Comparison of ENCODE assay signal across 29 cellular contexts in the genomic region with DNA sequence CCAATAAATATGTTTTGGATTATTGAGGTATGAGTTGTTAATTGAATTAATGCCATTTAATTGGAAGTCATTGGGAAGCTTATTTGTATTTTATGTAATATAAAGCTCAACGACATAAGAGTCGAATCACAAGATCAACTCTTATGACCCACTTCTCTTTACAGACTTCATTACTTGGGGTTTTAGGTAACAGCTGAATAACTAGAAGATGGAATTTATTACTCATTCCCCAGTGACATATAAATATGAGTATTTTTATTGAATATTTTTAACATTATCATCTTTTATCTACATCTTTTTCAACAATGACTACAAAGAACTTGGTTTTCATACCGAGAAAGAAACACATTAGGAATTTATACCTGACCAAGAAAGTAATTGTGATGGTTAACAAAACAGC.
"Had no signal": no experiment of that assay in that cellular context is flagged by ENCODE, and none has a peak within 500 bp of the region (broad histone marks: within the 10 kb centered on the region; RNA-seq: fewer than 3 reads in every experiment).

No MANE protein-coding gene starts in this region.

- H3K27ac Mint-ChIP-seq: activated CD8-positive, alpha-beta memory T cell treated with anti-CD3 and anti-CD28 coated beads, Interleukin-2, amount 10 ng/mL, durations not matched to agents 7 days and 5 days; activated CD8-positive, alpha-beta T cell treated with anti-CD3 and anti-CD28 coated beads for 36 hours; activated naive CD4-positive, alpha-beta T cell treated with anti-CD3 and anti-CD28 coated beads, Interleukin-2, amount 10 ng/mL, durations not matched to agents 7 days and 5 days; activated naive CD4-positive, alpha-beta T cell treated with anti-CD3 and anti-CD28 coated beads, Interleukin-2, amount 50 U/mL, for 72 hours; activated naive CD8-positive, alpha-beta T cell treated with anti-CD3 and anti-CD28 coated beads, Interleukin-2, amount 10 ng/mL, durations not matched to agents 7 days and 5 days; activated T-helper 1 cell treated with anti-CD3 and anti-CD28 coated beads, Interleukin-12 subunit alpha, Interleukin-12 subunit beta, Interleukin-2, Interleukin-4 antibody, amounts not matched to agents 30 ng/mL and 10 ng/mL and 1 ng/mL, durations not matched to agents 14 hours and 24 hours and 36 hours had no signal

- H3K27ac ChIP-seq: ascending aorta, breast epithelium, cardiac muscle cell, colonic mucosa had no signal

- H3K27me3 Mint-ChIP-seq: activated CD8-positive, alpha-beta memory T cell treated with anti-CD3 and anti-CD28 coated beads, Interleukin-2, amount 10 ng/mL, durations not matched to agents 7 days and 5 days; activated CD8-positive, alpha-beta T cell treated with anti-CD3 and anti-CD28 coated beads for 36 hours; activated naive CD4-positive, alpha-beta T cell treated with anti-CD3 and anti-CD28 coated beads, Interleukin-2, amount 10 ng/mL, durations not matched to agents 7 days and 5 days; activated naive CD8-positive, alpha-beta T cell treated with anti-CD3 and anti-CD28 coated beads, Interleukin-2, amount 10 ng/mL, durations not matched to agents 7 days and 5 days; brain had no signal

- H3K4me1 Mint-ChIP-seq: activated CD8-positive, alpha-beta memory T cell treated with anti-CD3 and anti-CD28 coated beads, Interleukin-2, amount 10 ng/mL, durations not matched to agents 7 days and 5 days; activated naive CD4-positive, alpha-beta T cell treated with anti-CD3 and anti-CD28 coated beads, Interleukin-2, amount 10 ng/mL, durations not matched to agents 7 days and 5 days; activated naive CD8-positive, alpha-beta T cell treated with anti-CD3 and anti-CD28 coated beads, Interleukin-2, amount 10 ng/mL, durations not matched to agents 7 days and 5 days had no signal

- DNase-seq: activated CD4-positive, alpha-beta T cell treated with anti-CD3 and anti-CD28 coated beads for 48 hours; activated CD4-positive, alpha-beta T cell treated with anti-CD3 and anti-CD28 coated beads, Interleukin-2, amount 50 U/mL, for 1 hour; activated CD4-positive, alpha-beta T cell treated with anti-CD3 and anti-CD28 coated beads, Interleukin-2, amount 50 U/mL, for 48 hours; activated CD4-positive, CD25-positive, alpha-beta regulatory T cell; activated CD8-positive, alpha-beta memory T cell treated with anti-CD3 and anti-CD28 coated beads, Interleukin-2, amount 10 ng/mL, durations not matched to agents 7 days and 5 days; activated CD8-positive, alpha-beta memory T cell treated with anti-CD3 and anti-CD28 coated beads, Interleukin-2, amount 50 U/mL, for 4 hours; activated CD8-positive, alpha-beta T cell treated with anti-CD3 and anti-CD28 coated beads for 36 hours; activated gamma-delta T cell; activated naive CD4-positive, alpha-beta T cell; activated naive CD4-positive, alpha-beta T cell treated with anti-CD3 and anti-CD28 coated beads, Interleukin-2, amount 10 ng/mL, durations not matched to agents 7 days and 5 days; activated naive CD8-positive, alpha-beta T cell treated with anti-CD3 and anti-CD28 coated beads, Interleukin-2, amount 10 ng/mL, durations not matched to agents 7 days and 5 days; activated T-cell treated with anti-CD3 and anti-CD28 coated beads, Interleukin-2, amount 50 U/mL, for 1 hour; activated T-cell treated with anti-CD3 and anti-CD28 coated beads, Interleukin-2, amount 50 U/mL, for 48 hours; central memory CD4-positive, alpha-beta T cell; cerebellar nuclear complex; colonic mucosa; effector CD8-positive, alpha-beta T cell; endodermal cell; foreskin fibroblast; head of caudate nucleus; T-helper 2 cell had no signal

- ATAC-seq: activated CD8-positive, alpha-beta memory T cell treated with anti-CD3 and anti-CD28 coated beads, Interleukin-2, amount 10 ng/mL, durations not matched to agents 7 days and 5 days; activated CD8-positive, alpha-beta T cell treated with anti-CD3 and anti-CD28 coated beads for 36 hours; activated naive CD4-positive, alpha-beta T cell treated with anti-CD3 and anti-CD28 coated beads, Interleukin-2, amount 50 U/mL, for 72 hours; esophagus mucosa had no signal

- H3K4me1 ChIP-seq: ascending aorta, breast epithelium, colonic mucosa had no signal

- H3K9me3 Mint-ChIP-seq: activated CD8-positive, alpha-beta T cell treated with anti-CD3 and anti-CD28 coated beads for 36 hours; activated naive CD4-positive, alpha-beta T cell treated with anti-CD3 and anti-CD28 coated beads, Interleukin-2, amount 10 ng/mL, durations not matched to agents 7 days and 5 days; activated naive CD4-positive, alpha-beta T cell treated with anti-CD3 and anti-CD28 coated beads, Interleukin-2, amount 50 U/mL, for 72 hours; activated naive CD8-positive, alpha-beta T cell treated with anti-CD3 and anti-CD28 coated beads, Interleukin-2, amount 10 ng/mL, durations not matched to agents 7 days and 5 days; activated T-helper 1 cell treated with anti-CD3 and anti-CD28 coated beads, Interleukin-12 subunit alpha, Interleukin-12 subunit beta, Interleukin-2, Interleukin-4 antibody, amounts not matched to agents 30 ng/mL and 10 ng/mL and 1 ng/mL, durations not matched to agents 14 hours and 24 hours and 36 hours; brain; endodermal cell had no signal

- H3K27me3 ChIP-seq: ascending aorta, breast epithelium, cardiac muscle cell, colonic mucosa had no signal

- H3K4me3 Mint-ChIP-seq: activated CD8-positive, alpha-beta memory T cell treated with anti-CD3 and anti-CD28 coated beads, Interleukin-2, amount 10 ng/mL, durations not matched to agents 7 days and 5 days; activated CD8-positive, alpha-beta T cell treated with anti-CD3 and anti-CD28 coated beads for 36 hours; activated naive CD4-positive, alpha-beta T cell treated with anti-CD3 and anti-CD28 coated beads, Interleukin-2, amount 10 ng/mL, durations not matched to agents 7 days and 5 days; activated naive CD8-positive, alpha-beta T cell treated with anti-CD3 and anti-CD28 coated beads, Interleukin-2, amount 10 ng/mL, durations not matched to agents 7 days and 5 days; activated T-helper 1 cell treated with anti-CD3 and anti-CD28 coated beads, Interleukin-12 subunit alpha, Interleukin-12 subunit beta, Interleukin-2, Interleukin-4 antibody, amounts not matched to agents 30 ng/mL and 10 ng/mL and 1 ng/mL, durations not matched to agents 14 hours and 24 hours and 36 hours; brain; endodermal cell had no signal

- H3K4me3 ChIP-seq: ascending aorta, breast epithelium, cardiac muscle cell, colonic mucosa had no signal

- FAIRE-seq: frontal cortex had no signal

- H3K9me3 ChIP-seq: ascending aorta, breast epithelium, colonic mucosa had no signal
